ENCODE assay signal across 25 cellular contexts in genomic region chr21:41374177-41374712, GRCh38. TPM values are rescaled to one million over a fixed set of nuclear protein-coding genes. Genes with fewer than 3 reads are reported as not detected.
A peak's percentile ranks its signal among the peaks of the same experiment; 100 is the strongest.
DNase-seq lines count a peak whose midpoint lies in the region; ATAC-seq, FAIRE-seq and TF ChIP-seq lines count a peak whose summit lies in the region.
"Had no signal": no experiment of that assay in that cellular context is flagged by ENCODE, and none has a peak within 500 bp of the region (broad histone marks: within the 10 kb centered on the region; RNA-seq: fewer than 3 reads in every experiment).

No MANE protein-coding gene starts in this region.

- H3K27me3 ChIP-seq in HCT116 (ENCODE audit: insufficient read depth, low read length) = no peaks in the 10 kb centered on the region
- H3K27me3 ChIP-seq: BE2C had no signal

- RAD21 ChIA-PET in HCT116 (lab: Charles Lee; ENCODE audit: low non-redundant PET in 1 of 2, low total read pairs in 2 of 2, uncharacterized antibody in 2 of 2, unreplicated experiment in 2 of 2) = no interaction called here

- H3K27ac ChIP-seq in C4-2B = no peak overlapping the region
- no peak overlapping the region for H3K27ac ChIP-seq in HCT116 (ENCODE audit: low read depth, low read length)
- H3K27ac ChIP-seq: KMS-11, RWPE1 had no signal

- no peaks in the 10 kb centered on the region for H3K9me2 ChIP-seq in HCT116 (ENCODE audit: insufficient read depth)
- H3K9me2 ChIP-seq: SK-N-SH had no signal

- CTCF ChIA-PET in HCT116 (lab: Charles Lee) = no interaction called here

- H3K4me1 Mint-ChIP-seq in activated T-helper 17 cell treated with anti-CD3 and anti-CD28 coated beads, Interleukin-2, amount 50 U/mL, for 72 hours = peaks cover 13% of the 10 kb centered on the region

- peaks cover 18% of the 10 kb centered on the region for H3K36me3 Mint-ChIP-seq in activated T-helper 17 cell treated with anti-CD3 and anti-CD28 coated beads, Interleukin-2, amount 50 U/mL, for 72 hours (ENCODE audit: low read depth)

- DNase-seq in HCT116 (ENCODE audit: low read depth, low spot score) = no peak
- peak; percentile 62 for DNase-seq in mesenteric fat pad (ENCODE audit: low spot score)
- DNase-seq in urothelium cell line (ENCODE audit: low spot score) = no peak
- DNase-seq in NCI-H69 (lab: John Stamatoyannopoulos, UW) = no peak
- DNase-seq in dedifferentiated amniotic fluid mesenchymal stem cell (ENCODE audit: extremely low spot score) = no peak
- DNase-seq: BE2C; CD4-positive, CD25-positive, alpha-beta regulatory T cell; COR-L47; DMS79; MV-4-11; NCI-H1105 treated with DMSO at 0.1 percent for 48 hours; NCI-H2029 treated with DMSO at 0.1 percent for 48 hours; NCI-H226; NCI-H510A treated with DMSO at 0.1 percent for 48 hours; NCI-H774; NK-92 treated with Interleukin-12 subunit alpha and Interleukin-12 subunit beta, amount 100 ng/mL, for 24 hours; SIG-M5; SK-N-SH had no signal

- no peaks in the 10 kb centered on the region for H4K20me1 ChIP-seq in HCT116 (ENCODE audit: insufficient read depth)

- H3K4me2 ChIP-seq in HCT116 (ENCODE audit: low read length) = no peak overlapping the region
- H3K4me2 ChIP-seq: KMS-11, SK-N-SH had no signal

- no peak for TF ChIP-seq POLR2A in HCT116 (IDR thresholded peaks at IDR 0.05; ENCODE audit: borderline replicate concordance, extremely low read depth, insufficient read depth, insufficient read length)

- TF ChIP-seq CTCF in C4-2B (conservative IDR thresholded peaks at IDR 0.05) (peak; percentile 25), HCT116 (IDR thresholded peaks at IDR 0.05 in 2 of 3, conservative IDR thresholded peaks at IDR 0.05 in 1 of 3; ENCODE audit: borderline replicate concordance in 1 of 3, insufficient read depth in 1 of 3, low read depth in 2 of 3, low read length in 2 of 3) (no peak)

- no peak for FAIRE-seq in urothelium cell line (lab: Jason Lieb, UNC)
- FAIRE-seq: A204.1, HTR-8/SVneo had no signal

- intact Hi-C loops in HCT116 (cut with micrococcal nuclease) = no loop called here

- H3K9me3 Mint-ChIP-seq in activated T-helper 17 cell treated with anti-CD3 and anti-CD28 coated beads, Interleukin-2, amount 50 U/mL, for 72 hours = peaks cover 4% of the 10 kb centered on the region
- H3K9me3 Mint-ChIP-seq: CD4-positive, CD25-positive, alpha-beta regulatory T cell had no signal

- H3K36me3 ChIP-seq in HCT116 (ENCODE audit: control insufficient read depth in 1 of 2, insufficient read depth in 2 of 2, low read length in 2 of 2) = no peaks in the 10 kb centered on the region
- H3K36me3 ChIP-seq: BE2C, HAP-1 had no signal

- no peaks in the 10 kb centered on the region for H3K9me3 ChIP-seq in HCT116 (ENCODE audit: control insufficient read depth in 1 of 2, insufficient read depth in 1 of 2, low read depth in 1 of 2, low read length in 2 of 2)
- H3K9me3 ChIP-seq: BE2C, HAP-1, SK-N-SH had no signal

- POLR2A ChIA-PET in HCT116 (lab: Charles Lee) = no interaction called here

- ATAC-seq in HCT116 = peak; percentile 51; the same call in 1 of the 2 replicates
- no peak for ATAC-seq in activated T-helper 17 cell treated with anti-CD3 and anti-CD28 coated beads, Interleukin-2, amount 50 U/mL, for 72 hours (replicated peaks)

- H3K4me3 Mint-ChIP-seq in activated T-helper 17 cell treated with anti-CD3 and anti-CD28 coated beads, Interleukin-2, amount 50 U/mL, for 72 hours = no peak overlapping the region

- no TSS peak for BruUV-seq in HCT116 (replicated peaks; lab: Mats Ljungman, UMichigan)

- no peak overlapping the region for H3K9ac ChIP-seq in HCT116 (ENCODE audit: low read length)
- H3K9ac ChIP-seq: KMS-11, SK-N-SH had no signal

- no peak overlapping the region for H2AFZ ChIP-seq in HCT116 (ENCODE audit: low read depth, low read length, poor library complexity, severe bottlenecking)

- no peaks in the 10 kb centered on the region for H3K27me3 Mint-ChIP-seq in activated T-helper 17 cell treated with anti-CD3 and anti-CD28 coated beads, Interleukin-2, amount 50 U/mL, for 72 hours
- H3K27me3 Mint-ChIP-seq: CD4-positive, CD25-positive, alpha-beta regulatory T cell had no signal

- H3K4me1 ChIP-seq in HCT116 (ENCODE audit: control insufficient read depth in 1 of 2, insufficient read depth in 2 of 2, low read length in 2 of 2) = no peaks in the 10 kb centered on the region
- H3K4me1 ChIP-seq: BE2C, HAP-1 had no signal

- peak overlapping the region; percentile 12 for H3K27ac Mint-ChIP-seq in activated T-helper 17 cell treated with anti-CD3 and anti-CD28 coated beads, Interleukin-2, amount 50 U/mL, for 72 hours

- no peak for TF ChIP-seq RAD21 in HCT116 (IDR thresholded peaks at IDR 0.05; ENCODE audit: low read depth)

- no peaks in the 10 kb centered on the region for H3K79me2 ChIP-seq in HCT116 (ENCODE audit: insufficient read depth, low read length)

- no peak overlapping the region for H3K4me3 ChIP-seq in HCT116 (replicated peaks in 1 of 2; ENCODE audit: low read depth in 1 of 2, low read length in 2 of 2)
- H3K4me3 ChIP-seq: HAP-1 had no signal

TF ChIP-seq in HCT116, 20 proteins besides CTCF, POLR2A, EP300 and RAD21:
- TF ChIP-seq, protein P1, sequence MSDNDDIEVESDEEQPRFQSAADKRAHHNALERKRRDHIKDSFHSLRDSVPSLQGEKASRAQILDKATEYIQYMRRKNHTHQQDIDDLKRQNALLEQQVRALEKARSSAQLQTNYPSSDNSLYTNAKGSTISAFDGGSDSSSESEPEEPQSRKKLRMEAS (IDR thresholded peaks at IDR 0.05) = no peak

RNA-seq across cellular contexts. Expression of gene MX2, which starts 12.4 kb away (rescaled TPM):
- total RNA-seq in HCT116 (2021; ENCODE audit: unreplicated experiment) = 0.22 TPM
- polyA plus RNA-seq in HCT116 (2012) = 0.12 TPM in 2 replicates
- total RNA-seq in activated T-helper 17 cell treated with anti-CD3 and anti-CD28 coated beads, Interleukin-2, amount 50 U/mL, for 72 hours = 10 to 100 TPM; 13.0 to 59.1 TPM
- 39.9 TPM for total RNA-seq in mesenteric fat pad

RNA-seq across cellular contexts. Expression of gene MX1, which starts 51.8 kb away (rescaled TPM):
- total RNA-seq in HCT116 (2021; ENCODE audit: unreplicated experiment) = 2.0 TPM
- polyA plus RNA-seq in HCT116 (2012) = 0.81 and 0.85 TPM in 2 replicates
- total RNA-seq in activated T-helper 17 cell treated with anti-CD3 and anti-CD28 coated beads, Interleukin-2, amount 50 U/mL, for 72 hours = 10 to 100 TPM; 14.2 to 32.5 TPM
- 60.3 TPM for total RNA-seq in mesenteric fat pad

RNA-seq across cellular contexts. Expression of gene FAM3B, which starts 57.6 kb away (rescaled TPM):
- total RNA-seq in HCT116 (2021; ENCODE audit: unreplicated experiment) (not detected), mesenteric fat pad (0.90 TPM)
- polyA plus RNA-seq in HCT116 (2012) = 0.16 TPM in 1 of 2 replicates, not detected in the other
- total RNA-seq in activated T-helper 17 cell treated with anti-CD3 and anti-CD28 coated beads, Interleukin-2, amount 50 U/mL, for 72 hours = not detected
- total RNA-seq: CD4-positive, CD25-positive, alpha-beta regulatory T cell had no signal
- polyA plus RNA-seq: CD4-positive, CD25-positive, alpha-beta regulatory T cell; SK-N-SH had no signal

Comparison
In these comparisons a context has a peak if more than half of its experiments do, and no peak if none do; other contexts are left out.
1. RNA of gene MX2, which starts 12.4 kb away (total RNA-seq): 13.0 to 59.1 TPM in activated T-helper 17 cell treated with anti-CD3 and anti-CD28 coated beads, Interleukin-2, amount 50 U/mL, for 72 hours and 39.9 TPM in mesenteric fat pad (single experiment); 0.22 TPM in HCT116 (single experiment); every median in the first group is over 10 times any median in the second.